Comparison of ENCODE assay signal across 1 cellular context in the genomic region with DNA sequence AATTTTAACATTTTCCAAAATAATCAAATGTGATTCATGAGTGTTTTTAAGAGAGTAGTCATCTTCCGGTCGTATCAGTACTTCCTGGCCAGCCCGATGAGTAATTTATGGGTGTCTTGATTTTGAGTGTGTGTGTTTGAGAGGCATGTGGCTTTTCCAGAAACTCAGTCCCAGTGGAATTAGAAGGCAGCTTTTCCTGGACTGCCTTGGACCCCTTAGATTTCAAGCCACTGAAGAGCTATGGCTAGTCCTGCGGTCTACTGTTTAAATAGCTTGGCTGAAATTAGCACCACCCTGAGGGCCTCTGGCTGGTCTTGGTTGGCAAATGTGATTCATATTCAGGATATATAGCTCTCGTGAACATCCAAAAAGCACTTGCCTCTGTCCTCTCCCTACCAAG.
TF ChIP-seq lines count a peak whose summit lies in the region.

No MANE protein-coding gene starts in this region.

TF ChIP-seq in SK-N-SH, 30 proteins besides CTCF, POLR2A, EP300 and RAD21 (continued from another document):
- TF ChIP-seq, protein P1, sequence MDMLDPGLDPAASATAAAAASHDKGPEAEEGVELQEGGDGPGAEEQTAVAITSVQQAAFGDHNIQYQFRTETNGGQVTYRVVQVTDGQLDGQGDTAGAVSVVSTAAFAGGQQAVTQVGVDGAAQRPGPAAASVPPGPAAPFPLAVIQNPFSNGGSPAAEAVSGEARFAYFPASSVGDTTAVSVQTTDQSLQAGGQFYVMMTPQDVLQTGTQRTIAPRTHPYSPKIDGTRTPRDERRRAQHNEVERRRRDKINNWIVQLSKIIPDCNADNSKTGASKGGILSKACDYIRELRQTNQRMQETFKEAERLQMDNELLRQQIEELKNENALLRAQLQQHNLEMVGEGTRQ (IDR thresholded peaks at IDR 0.05; ENCODE audit: borderline replicate concordance, low read depth, low read length): no peak
- peak; percentile 49; the same call in 1 of the 2 replicates for TF ChIP-seq JUND (IDR thresholded peaks at IDR 0.05)
- TF ChIP-seq, protein P2, sequence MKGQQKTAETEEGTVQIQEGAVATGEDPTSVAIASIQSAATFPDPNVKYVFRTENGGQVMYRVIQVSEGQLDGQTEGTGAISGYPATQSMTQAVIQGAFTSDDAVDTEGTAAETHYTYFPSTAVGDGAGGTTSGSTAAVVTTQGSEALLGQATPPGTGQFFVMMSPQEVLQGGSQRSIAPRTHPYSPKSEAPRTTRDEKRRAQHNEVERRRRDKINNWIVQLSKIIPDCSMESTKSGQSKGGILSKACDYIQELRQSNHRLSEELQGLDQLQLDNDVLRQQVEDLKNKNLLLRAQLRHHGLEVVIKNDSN (IDR thresholded peaks at IDR 0.05; ENCODE audit: borderline replicate concordance, low read depth): no peak
- no peak for TF ChIP-seq GATA2 (CRISPR knock-in tag; IDR thresholded peaks at IDR 0.05)
- no peak for TF ChIP-seq EZH2phosphoT487 (IDR thresholded peaks at IDR 0.05; ENCODE audit: borderline replicate concordance, low read depth)
- no peak for TF ChIP-seq CHD2 (IDR thresholded peaks at IDR 0.05; ENCODE audit: low read length, partially characterized antibody)
- TF ChIP-seq FOSL2 (IDR thresholded peaks at IDR 0.05; ENCODE audit: borderline replicate concordance, low read depth): peak; percentile 74
- TF ChIP-seq, protein P3, sequence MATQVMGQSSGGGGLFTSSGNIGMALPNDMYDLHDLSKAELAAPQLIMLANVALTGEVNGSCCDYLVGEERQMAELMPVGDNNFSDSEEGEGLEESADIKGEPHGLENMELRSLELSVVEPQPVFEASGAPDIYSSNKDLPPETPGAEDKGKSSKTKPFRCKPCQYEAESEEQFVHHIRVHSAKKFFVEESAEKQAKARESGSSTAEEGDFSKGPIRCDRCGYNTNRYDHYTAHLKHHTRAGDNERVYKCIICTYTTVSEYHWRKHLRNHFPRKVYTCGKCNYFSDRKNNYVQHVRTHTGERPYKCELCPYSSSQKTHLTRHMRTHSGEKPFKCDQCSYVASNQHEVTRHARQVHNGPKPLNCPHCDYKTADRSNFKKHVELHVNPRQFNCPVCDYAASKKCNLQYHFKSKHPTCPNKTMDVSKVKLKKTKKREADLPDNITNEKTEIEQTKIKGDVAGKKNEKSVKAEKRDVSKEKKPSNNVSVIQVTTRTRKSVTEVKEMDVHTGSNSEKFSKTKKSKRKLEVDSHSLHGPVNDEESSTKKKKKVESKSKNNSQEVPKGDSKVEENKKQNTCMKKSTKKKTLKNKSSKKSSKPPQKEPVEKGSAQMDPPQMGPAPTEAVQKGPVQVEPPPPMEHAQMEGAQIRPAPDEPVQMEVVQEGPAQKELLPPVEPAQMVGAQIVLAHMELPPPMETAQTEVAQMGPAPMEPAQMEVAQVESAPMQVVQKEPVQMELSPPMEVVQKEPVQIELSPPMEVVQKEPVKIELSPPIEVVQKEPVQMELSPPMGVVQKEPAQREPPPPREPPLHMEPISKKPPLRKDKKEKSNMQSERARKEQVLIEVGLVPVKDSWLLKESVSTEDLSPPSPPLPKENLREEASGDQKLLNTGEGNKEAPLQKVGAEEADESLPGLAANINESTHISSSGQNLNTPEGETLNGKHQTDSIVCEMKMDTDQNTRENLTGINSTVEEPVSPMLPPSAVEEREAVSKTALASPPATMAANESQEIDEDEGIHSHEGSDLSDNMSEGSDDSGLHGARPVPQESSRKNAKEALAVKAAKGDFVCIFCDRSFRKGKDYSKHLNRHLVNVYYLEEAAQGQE (IDR thresholded peaks at IDR 0.05; ENCODE audit: low read depth, low read length): no peak
- no peak for TF ChIP-seq POLR2AphosphoS5 (IDR thresholded peaks at IDR 0.05; ENCODE audit: low read depth, low read length)
- no peak for TF ChIP-seq YY1 (IDR thresholded peaks at IDR 0.05; ENCODE audit: low read depth)
- peak; percentile 50 for TF ChIP-seq TCF12 (IDR thresholded peaks at IDR 0.05)
